24 cellular contexts compared by ENCODE assay signal in genomic region chr22:42620084-42620483, GRCh38. TPM values are rescaled to one million over a fixed set of nuclear protein-coding genes. Genes with fewer than 3 reads are reported as not detected.
DNase-seq lines count a peak whose midpoint lies in the region; ATAC-seq, FAIRE-seq and TF ChIP-seq lines count a peak whose summit lies in the region.
"Had no signal": no experiment of that assay in that cellular context is flagged by ENCODE, and none has a peak within 500 bp of the region (broad histone marks: within the 10 kb centered on the region; RNA-seq: fewer than 3 reads in every experiment).

No MANE protein-coding gene starts in this region.

- DNase-seq in HCT116 (ENCODE audit: low read depth, low spot score) (no peak), astrocyte (ENCODE audit: low read depth) (no peak), stomach (no peak), NCI-H226 (no peak), dedifferentiated amniotic fluid mesenchymal stem cell (ENCODE audit: extremely low spot score) (no peak), GOT3 (lab: John Stamatoyannopoulos, UW) (no peak)
- DNase-seq: activated CD8-positive, alpha-beta T cell treated with anti-CD3 and anti-CD28 coated beads for 36 hours; activated naive CD4-positive, alpha-beta T cell treated with anti-CD3 and anti-CD28 coated beads, Interleukin-2, amount 10 ng/mL, durations not matched to agents 7 days and 5 days; activated T-cell treated with anti-CD3 and anti-CD28 coated beads, Interleukin-2, amount 50 U/mL, for 24 hours; CD4-positive, alpha-beta T cell; DMS153; dorsolateral prefrontal cortex; erythroblast; GF-D8; left ventricle myocardium inferior; NCI-H146; OCI-M1; WERI-Rb-1 had no signal

- H3K27ac Mint-ChIP-seq in astrocyte (ENCODE audit: unreplicated experiment): no peak overlapping the region
- H3K27ac Mint-ChIP-seq: activated CD8-positive, alpha-beta T cell treated with anti-CD3 and anti-CD28 coated beads for 36 hours; activated naive CD4-positive, alpha-beta T cell treated with anti-CD3 and anti-CD28 coated beads, Interleukin-2, amount 10 ng/mL, durations not matched to agents 7 days and 5 days; activated T-cell treated with anti-CD3 and anti-CD28 coated beads, Interleukin-2, amount 50 U/mL, for 24 hours had no signal

- no peaks in the 10 kb centered on the region for H3K9me3 ChIP-seq in HCT116 (ENCODE audit: control insufficient read depth in 1 of 2, insufficient read depth in 1 of 2, low read depth in 1 of 2, low read length in 2 of 2)
- H3K9me3 ChIP-seq in astrocyte (ENCODE audit: insufficient read depth, low read depth, low read length): no peaks in the 10 kb centered on the region
- no peaks in the 10 kb centered on the region for H3K9me3 ChIP-seq in stomach
- H3K9me3 ChIP-seq: HAP-1, left ventricle myocardium inferior, neutrophil had no signal

- H2AFZ ChIP-seq in HCT116 (ENCODE audit: low read depth, low read length, poor library complexity, severe bottlenecking): no peak overlapping the region
- H2AFZ ChIP-seq in astrocyte (ENCODE audit: low read depth, low read length): no peak overlapping the region

- peaks cover 3% of the 10 kb centered on the region for H3K36me3 Mint-ChIP-seq in astrocyte (ENCODE audit: low read depth, unreplicated experiment)

- no peak for TF ChIP-seq EP300 in stomach (IDR thresholded peaks at IDR 0.05)

- H4K20me1 ChIP-seq in HCT116 (ENCODE audit: insufficient read depth): no peaks in the 10 kb centered on the region
- H4K20me1 ChIP-seq in astrocyte (ENCODE audit: insufficient read depth, low read length): peaks cover 17% of the 10 kb centered on the region

- RAD21 ChIA-PET in HCT116 (lab: Charles Lee; ENCODE audit: low non-redundant PET in 1 of 2, low total read pairs in 2 of 2, uncharacterized antibody in 2 of 2, unreplicated experiment in 2 of 2): interaction anchor here in 1 of 2 experiments (1.2 kb wide), 1 partner anchor 247 kb away, joined by 3 read pairs; no protein-coding TSS in a partner anchor

- no peak for ATAC-seq in HCT116
- ATAC-seq in GM19023 (IDR thresholded peaks at IDR 0.05; ENCODE audit: unreplicated experiment): no peak
- ATAC-seq: activated CD8-positive, alpha-beta T cell treated with anti-CD3 and anti-CD28 coated beads for 36 hours; right cardiac atrium had no signal

- H3K79me2 ChIP-seq in HCT116 (ENCODE audit: insufficient read depth, low read length) (no peaks in the 10 kb centered on the region), astrocyte (ENCODE audit: insufficient read depth, low read length) (no peaks in the 10 kb centered on the region)

- H3K4me2 ChIP-seq in HCT116 (ENCODE audit: low read length) (peak overlapping the region; percentile 45; the same call in 1 of the 2 replicates), astrocyte (ENCODE audit: low read length) (peak overlapping the region; percentile 67)

- CTCF ChIA-PET in HCT116 (lab: Charles Lee): interaction anchor here (1.2 kb wide), 1 partner anchor 611 kb away, joined by 4 read pairs; no protein-coding TSS in a partner anchor

- no peak overlapping the region for H3K4me3 Mint-ChIP-seq in astrocyte (ENCODE audit: unreplicated experiment)
- H3K4me3 Mint-ChIP-seq: activated CD8-positive, alpha-beta T cell treated with anti-CD3 and anti-CD28 coated beads for 36 hours; activated naive CD4-positive, alpha-beta T cell treated with anti-CD3 and anti-CD28 coated beads, Interleukin-2, amount 10 ng/mL, durations not matched to agents 7 days and 5 days; activated T-cell treated with anti-CD3 and anti-CD28 coated beads, Interleukin-2, amount 50 U/mL, for 24 hours; CD4-positive, alpha-beta T cell had no signal

- TF ChIP-seq RAD21 in HCT116 (IDR thresholded peaks at IDR 0.05; ENCODE audit: low read depth): no peak

- no peak for FAIRE-seq in astrocyte (lab: Jason Lieb, UNC)

- H3K27me3 Mint-ChIP-seq in astrocyte (ENCODE audit: low read depth, unreplicated experiment): no peaks in the 10 kb centered on the region
- H3K27me3 Mint-ChIP-seq: activated CD8-positive, alpha-beta T cell treated with anti-CD3 and anti-CD28 coated beads for 36 hours; activated naive CD4-positive, alpha-beta T cell treated with anti-CD3 and anti-CD28 coated beads, Interleukin-2, amount 10 ng/mL, durations not matched to agents 7 days and 5 days; activated T-cell treated with anti-CD3 and anti-CD28 coated beads, Interleukin-2, amount 50 U/mL, for 24 hours; brain; CD4-positive, alpha-beta T cell had no signal

- peaks cover 0 to 9% of the 10 kb centered on the region in 2 experiments; a peak in 2 of 4 replicates for H3K36me3 ChIP-seq in HCT116 (ENCODE audit: control insufficient read depth in 1 of 2, insufficient read depth in 2 of 2, low read length in 2 of 2)
- peaks cover 2% of the 10 kb centered on the region for H3K36me3 ChIP-seq in astrocyte (ENCODE audit: insufficient read depth, low read length)
- peaks cover 12 to 53% (median 48%) of the 10 kb centered on the region in 4 donors for H3K36me3 ChIP-seq in stomach

- POLR2A ChIA-PET in HCT116 (lab: Charles Lee): no interaction called here

- intact Hi-C loops in HCT116 (cut with micrococcal nuclease): loop anchor here (2.0 kb wide), 1 partner anchor 471 kb away; no protein-coding TSS in a partner anchor
- intact Hi-C loops in stomach (cut with DNase I; ENCODE audit: low total_unique reads): no loop called here

- H3K27me3 ChIP-seq in HCT116 (ENCODE audit: insufficient read depth, low read length) (no peaks in the 10 kb centered on the region), astrocyte (ENCODE audit: insufficient read depth, low read length) (no peaks in the 10 kb centered on the region), layer of hippocampus (ENCODE audit: control insufficient read depth, insufficient read depth, low read length) (no peaks in the 10 kb centered on the region), stomach (no peaks in the 10 kb centered on the region)
- H3K27me3 ChIP-seq: dorsolateral prefrontal cortex, neutrophil had no signal

- H3K9ac ChIP-seq in HCT116 (ENCODE audit: low read length) (peak overlapping the region; percentile 42), astrocyte (ENCODE audit: low read length) (peak overlapping the region; percentile 22)

- H3K4me3 ChIP-seq in HCT116 (replicated peaks in 1 of 2; ENCODE audit: low read depth in 1 of 2, low read length in 2 of 2): no peak overlapping the region
- no peak overlapping the region for H3K4me3 ChIP-seq in astrocyte (ENCODE audit: insufficient read depth, low read depth, low read length)
- no peak overlapping the region for H3K4me3 ChIP-seq in stomach
- H3K4me3 ChIP-seq: dorsolateral prefrontal cortex, HAP-1, left ventricle myocardium inferior had no signal

- no peaks in the 10 kb centered on the region for H3K9me3 Mint-ChIP-seq in astrocyte (ENCODE audit: unreplicated experiment)
- H3K9me3 Mint-ChIP-seq: activated CD8-positive, alpha-beta T cell treated with anti-CD3 and anti-CD28 coated beads for 36 hours; activated naive CD4-positive, alpha-beta T cell treated with anti-CD3 and anti-CD28 coated beads, Interleukin-2, amount 10 ng/mL, durations not matched to agents 7 days and 5 days; activated T-cell treated with anti-CD3 and anti-CD28 coated beads, Interleukin-2, amount 50 U/mL, for 24 hours; brain; CD4-positive, alpha-beta T cell had no signal

- peaks cover 14% of the 10 kb centered on the region for H3K4me1 Mint-ChIP-seq in astrocyte (ENCODE audit: low read depth, unreplicated experiment)

- peak overlapping the region; percentile 67 for H3K27ac ChIP-seq in HCT116 (ENCODE audit: low read depth, low read length)
- peak overlapping the region; percentile 59 for H3K27ac ChIP-seq in astrocyte (ENCODE audit: low read depth, low read length)
- H3K27ac ChIP-seq in layer of hippocampus (ENCODE audit: low read depth, low read length): peak overlapping the region; percentile 27
- H3K27ac ChIP-seq in stomach: peak overlapping the region in 4 of 5 donors; percentile 35 to 75 (median 66)
- H3K27ac ChIP-seq: left ventricle myocardium inferior, neutrophil, WERI-Rb-1 had no signal

- TF ChIP-seq POLR2A in HCT116 (IDR thresholded peaks at IDR 0.05; ENCODE audit: borderline replicate concordance, extremely low read depth, insufficient read depth, insufficient read length) (no peak), stomach (IDR thresholded peaks at IDR 0.05) (no peak)

- no peaks in the 10 kb centered on the region for H3K9me2 ChIP-seq in HCT116 (ENCODE audit: insufficient read depth)

- TF ChIP-seq CTCF in HCT116 (IDR thresholded peaks at IDR 0.05 in 2 of 3, conservative IDR thresholded peaks at IDR 0.05 in 1 of 3; ENCODE audit: borderline replicate concordance in 1 of 3, insufficient read depth in 1 of 3, low read depth in 2 of 3, low read length in 2 of 3) (no peak), astrocyte (IDR thresholded peaks at IDR 0.05; ENCODE audit: insufficient read depth, low read depth, low read length) (no peak), stomach (IDR thresholded peaks at IDR 0.05) (no peak)

- H3K4me1 ChIP-seq in HCT116 (ENCODE audit: control insufficient read depth in 1 of 2, insufficient read depth in 2 of 2, low read length in 2 of 2) (peaks cover 24 to 42% of the 10 kb centered on the region in 2 experiments), astrocyte (ENCODE audit: insufficient read depth, low read length) (peaks cover 20% of the 10 kb centered on the region), stomach (peaks cover 31 to 75% (median 64%) of the 10 kb centered on the region in 4 donors)

- BruUV-seq in HCT116 (replicated peaks; lab: Mats Ljungman, UMichigan): no TSS peak

- WGBS in stomach, 5 donors: 91 to 94% (median 93%) methylated on average over 3 to 4 of the region's 4 CpGs

TF ChIP-seq in HCT116, 20 proteins besides CTCF, POLR2A, EP300 and RAD21 (continues in another document):
- TF ChIP-seq ELF1 (IDR thresholded peaks at IDR 0.05; ENCODE audit: borderline replicate concordance, low read depth) (no peak), SIN3A (IDR thresholded peaks at IDR 0.05; ENCODE audit: low read depth) (no peak), SP1 (IDR thresholded peaks at IDR 0.05; ENCODE audit: low read depth) (no peak), ZNF274 (IDR thresholded peaks at IDR 0.05; ENCODE audit: low read depth, low read length) (no peak), CBX3 (IDR thresholded peaks at IDR 0.05; ENCODE audit: low read depth) (no peak)

RNA-seq across cellular contexts. Expression of gene POLDIP3, which starts 5.4 kb away (rescaled TPM):
- total RNA-seq in HCT116 (2021; ENCODE audit: unreplicated experiment) (67.6 TPM), astrocyte (57.1 and 60.3 TPM in 2 replicates), stomach (10 to 100 TPM; 21.6 to 60.8 (median 39.1) TPM)
- polyA plus RNA-seq in HCT116 (2012): 60.4 TPM in 2 replicates
- 10 to 100 TPM; 30.2 to 36.4 (median 33.3) TPM for polyA plus RNA-seq in stomach

RNA-seq across cellular contexts. Expression of gene ATP5MGL, which starts 20.3 kb away (rescaled TPM):
- total RNA-seq in HCT116 (2021; ENCODE audit: unreplicated experiment) (0.91 TPM), astrocyte (0.48 and 0.50 TPM in 2 replicates), stomach (under 1 TPM in 1 of 5 donors, not detected in 4; 0.73 TPM)
- polyA plus RNA-seq in HCT116 (2012): 0.08 and 0.22 TPM in 2 replicates
- polyA plus RNA-seq in stomach: not detected

RNA-seq across cellular contexts. Expression of gene CYB5R3, which starts 29.1 kb away (rescaled TPM):
- total RNA-seq in HCT116 (2021; ENCODE audit: unreplicated experiment) (127 TPM), astrocyte (181 and 198 TPM in 2 replicates), stomach (100 to 1,000 TPM in 2 of 5 donors, 10 to 100 TPM in 3; 33.6 to 156 (median 44.6) TPM)
- polyA plus RNA-seq in HCT116 (2012): 150 and 166 TPM in 2 replicates
- polyA plus RNA-seq in stomach: 100 to 1,000 TPM in 1 of 3 donors, 10 to 100 TPM in 2; 75.6 to 116 (median 88.5) TPM
